Comparison of ENCODE assay signal across 16 cellular contexts in genomic region chr15:88832791-88833190, GRCh38. TPM values are rescaled to one million over a fixed set of nuclear protein-coding genes. Genes with fewer than 3 reads are reported as not detected.
DNase-seq lines count a peak whose midpoint lies in the region; TF ChIP-seq lines count a peak whose summit lies in the region.
"Had no signal": no experiment of that assay in that cellular context is flagged by ENCODE, and none has a peak within 500 bp of the region (broad histone marks: within the 10 kb centered on the region; RNA-seq: fewer than 3 reads in every experiment).

No MANE protein-coding gene starts in this region.

- no peak overlapping the region for H2BK5ac ChIP-seq in neuronal stem cell (ENCODE audit: low read length)

- no peaks in the 10 kb centered on the region for H3K27me3 Mint-ChIP-seq in activated T-cell treated with anti-CD3 and anti-CD28 coated beads, Interleukin-2, amount 50 U/mL, for 24 hours

- H3K4me3 Mint-ChIP-seq in activated T-cell treated with anti-CD3 and anti-CD28 coated beads, Interleukin-2, amount 50 U/mL, for 24 hours, result no peak overlapping the region
- H3K4me3 Mint-ChIP-seq: CD14-positive monocyte; CD8-positive, alpha-beta T cell; HFFc6 had no signal

- no peak overlapping the region for H4K91ac ChIP-seq in neuronal stem cell (ENCODE audit: low read depth, low read length, poor library complexity)

- H3K4ac ChIP-seq in neuronal stem cell (ENCODE audit: low read length), result no peak overlapping the region

- no peaks in the 10 kb centered on the region for H3K36me3 Mint-ChIP-seq in activated T-cell treated with anti-CD3 and anti-CD28 coated beads, Interleukin-2, amount 50 U/mL, for 24 hours (ENCODE audit: low read depth)
- H3K36me3 Mint-ChIP-seq: CD14-positive monocyte; CD8-positive, alpha-beta T cell had no signal

- H3K4me3 ChIP-seq in ascending aorta, result no peak overlapping the region
- no peak overlapping the region for H3K4me3 ChIP-seq in testis
- H3K4me3 ChIP-seq in OCI-LY7 (ENCODE audit: low read depth, low read length, poor library complexity, severe bottlenecking), result no peak overlapping the region
- no peak overlapping the region for H3K4me3 ChIP-seq in neuronal stem cell (ENCODE audit: low read length in 2 of 2)
- H3K4me3 ChIP-seq: HAP-1 had no signal

- H4K20me1 ChIP-seq in OCI-LY7 (ENCODE audit: insufficient read depth, low read length), result no peaks in the 10 kb centered on the region

- CTCF ChIA-PET in OCI-LY7 (lab: Charles Lee; ENCODE audit: unreplicated experiment), result no interaction called here

- H3K27ac ChIP-seq in ascending aorta, result peak overlapping the region; percentile 74 to 82
- H3K27ac ChIP-seq in testis, result no peak overlapping the region
- H3K27ac ChIP-seq in OCI-LY7 (ENCODE audit: low read depth, low read length, poor library complexity, severe bottlenecking), result no peak overlapping the region
- H3K27ac ChIP-seq in neuronal stem cell (replicated peaks; ENCODE audit: low read length), result no peak overlapping the region
- H3K27ac ChIP-seq: HL-60 had no signal

- no peak for TF ChIP-seq POLR2A in testis (IDR thresholded peaks at IDR 0.05)

- H3K9ac ChIP-seq in neuronal stem cell (ENCODE audit: low read depth, low read length, poor library complexity), result no peak overlapping the region

- WGBS in testis, 2 donors, result 50 to 52% methylated on average over 5 of the region's 5 CpGs
- WGBS in neuronal stem cell (ENCODE audit: extremely low coverage in 2 of 2, insufficient read length in 2 of 2, insufficient replicate concordance in 1 of 2), 2 donors, result no CpG with 5 or more reads among the region's 5 CpGs

- H3K4me1 ChIP-seq in ascending aorta (peaks cover 0 to 16% of the 10 kb centered on the region in 2 donors), testis (peaks cover 10% of the 10 kb centered on the region), OCI-LY7 (ENCODE audit: insufficient read depth, low read length, poor library complexity, severe bottlenecking) (no peaks in the 10 kb centered on the region), neuronal stem cell (ENCODE audit: control insufficient read depth in 2 of 2, insufficient read depth in 1 of 2, low read depth in 1 of 2, low read length in 2 of 2) (peaks cover 0 to 2% of the 10 kb centered on the region in 2 donors)
- H3K4me1 ChIP-seq: HAP-1 had no signal

- no peak overlapping the region for H3K18ac ChIP-seq in neuronal stem cell (ENCODE audit: low read length)

- H3K79me2 ChIP-seq in OCI-LY7 (ENCODE audit: insufficient read depth, low read depth, low read length), result no peaks in the 10 kb centered on the region

- H3K4me1 Mint-ChIP-seq in activated T-cell treated with anti-CD3 and anti-CD28 coated beads, Interleukin-2, amount 50 U/mL, for 24 hours (ENCODE audit: low read depth), result peaks cover 6% of the 10 kb centered on the region
- H3K4me1 Mint-ChIP-seq: CD14-positive monocyte had no signal

- no peak overlapping the region for H3K23ac ChIP-seq in neuronal stem cell (ENCODE audit: low read depth, low read length, poor library complexity)

- BruUV-seq in OCI-LY7 (replicated peaks; lab: Mats Ljungman, UMichigan), result no TSS peak

- no peak overlapping the region for H3K14ac ChIP-seq in neuronal stem cell (ENCODE audit: low read length)

- no peak overlapping the region for H2AFZ ChIP-seq in OCI-LY7 (ENCODE audit: low read length)
- H2AFZ ChIP-seq in neuronal stem cell (ENCODE audit: low read length), result no peak overlapping the region

- no peak overlapping the region for H3K27ac Mint-ChIP-seq in activated T-cell treated with anti-CD3 and anti-CD28 coated beads, Interleukin-2, amount 50 U/mL, for 24 hours
- H3K27ac Mint-ChIP-seq: CD8-positive, alpha-beta T cell; HFFc6 had no signal

- H3K79me1 ChIP-seq in neuronal stem cell (ENCODE audit: low read depth, low read length), result no peaks in the 10 kb centered on the region

- H3K9me3 Mint-ChIP-seq in activated T-cell treated with anti-CD3 and anti-CD28 coated beads, Interleukin-2, amount 50 U/mL, for 24 hours, result no peaks in the 10 kb centered on the region
- H3K9me3 Mint-ChIP-seq: CD8-positive, alpha-beta T cell; HFFc6 had no signal

- no peak overlapping the region for H2BK120ac ChIP-seq in neuronal stem cell (ENCODE audit: low read depth, low read length)

- no peak overlapping the region for H2AK5ac ChIP-seq in neuronal stem cell (ENCODE audit: low read depth, low read length)

- TF ChIP-seq CTCF in ascending aorta (IDR thresholded peaks at IDR 0.05) (no peak), testis (IDR thresholded peaks at IDR 0.05) (no peak), OCI-LY7 (conservative IDR thresholded peaks at IDR 0.05; ENCODE audit: low read length) (no peak)

- no peaks in the 10 kb centered on the region for H3K27me3 ChIP-seq in ascending aorta
- H3K27me3 ChIP-seq in testis, result no peaks in the 10 kb centered on the region
- peaks cover 0 to 14% (median 0%) of the 10 kb centered on the region in 3 experiments for H3K27me3 ChIP-seq in neuronal stem cell (ENCODE audit: control insufficient read depth in 3 of 3, insufficient read depth in 3 of 3, low read depth in 1 of 3, low read length in 3 of 3)

- no peak overlapping the region for H3K4me2 ChIP-seq in OCI-LY7 (ENCODE audit: low read length)
- H3K4me2 ChIP-seq in neuronal stem cell (ENCODE audit: insufficient read depth, low read length, poor library complexity, severe bottlenecking), result no peak overlapping the region

- H3K9me3 ChIP-seq in ascending aorta (no peaks in the 10 kb centered on the region), testis (no peaks in the 10 kb centered on the region), OCI-LY7 (ENCODE audit: low read length) (no peaks in the 10 kb centered on the region), neuronal stem cell (replicated peaks in 1 of 2; ENCODE audit: control insufficient read depth in 2 of 2, insufficient read depth in 1 of 2, low read depth in 1 of 2, low read length in 2 of 2) (no peaks in the 10 kb centered on the region)
- H3K9me3 ChIP-seq: HAP-1 had no signal

- H3K9me2 ChIP-seq in OCI-LY7 (ENCODE audit: insufficient read depth, low read length), result no peaks in the 10 kb centered on the region

- H2BK12ac ChIP-seq in neuronal stem cell (ENCODE audit: low read length), result no peak overlapping the region

- intact Hi-C loops in ascending aorta (cut with DNase I) (no loop called here), testis (cut with DNase I; ENCODE audit: low total_unique reads) (loop anchor here (10.0 kb wide), 1 partner anchor 178 kb away; no protein-coding TSS in a partner anchor), OCI-LY7 (cut with micrococcal nuclease; ENCODE audit: unreplicated experiment) (loop anchor here (5.0 kb wide), 1 partner anchor 210 kb away; the partner anchor contains the start of gene AEN)

- H3K36me3 ChIP-seq in ascending aorta (no peaks in the 10 kb centered on the region), testis (ENCODE audit: low read depth, missing control alignments) (no peaks in the 10 kb centered on the region), OCI-LY7 (ENCODE audit: insufficient read depth, low read length) (no peaks in the 10 kb centered on the region), neuronal stem cell (replicated peaks in 1 of 2; ENCODE audit: control insufficient read depth in 2 of 2, insufficient read depth in 2 of 2, low read length in 2 of 2) (no peaks in the 10 kb centered on the region)
- H3K36me3 ChIP-seq: HAP-1 had no signal

- H2BK15ac ChIP-seq in neuronal stem cell (ENCODE audit: low read length), result no peak overlapping the region

- POLR2A ChIA-PET in OCI-LY7 (lab: Charles Lee), result interaction anchor here (0.6 kb wide), 1 partner anchor 98 kb away, joined by 3 read pairs; no protein-coding TSS in a partner anchor

- DNase-seq in ascending aorta (ENCODE audit: low spot score in 2 of 2), result no peak
- peak; percentile 9 for DNase-seq in medulla oblongata (ENCODE audit: extremely low spot score)
- peak; percentile 33 for DNase-seq in testis
- DNase-seq in activated T-cell treated with anti-CD3 and anti-CD28 coated beads, Interleukin-2, amount 50 U/mL, for 24 hours, result no peak
- DNase-seq in OCI-LY7 (ENCODE audit: low spot score), result no peak
- DNase-seq in neuronal stem cell (ENCODE audit: low spot score), result no peak
- DNase-seq: CD8-positive, alpha-beta T cell; COR-L47; DMS153; DMS79 treated with DMSO at 0.1 percent for 48 hours; EL; HFFc6 had no signal

- H4K8ac ChIP-seq in neuronal stem cell (ENCODE audit: low read depth, low read length), result no peak overlapping the region

RNA-seq across cellular contexts. Expression of gene ACAN, which starts 29.6 kb away (rescaled TPM):
- total RNA-seq in ascending aorta (113 TPM), testis (1 to 10 TPM; 4.1 to 6.6 TPM), OCI-LY7 (2022) (not detected in 2 replicates)
- polyA plus RNA-seq in testis (ENCODE audit: insufficient read depth, low read depth, low replicate concordance), result 2.4 TPM
- not detected in 2 replicates for total RNA-seq in OCI-LY7 (2014; rRNA removed; shearing (Covaris generic))
- 1.7 TPM for polyA plus RNA-seq in neuronal stem cell (2013, experiment 1 of 2)
- 1.7 TPM for polyA plus RNA-seq in neuronal stem cell (2013, experiment 2 of 2)
- total RNA-seq: A673; CD8-positive, alpha-beta T cell had no signal
- polyA plus RNA-seq: CD14-positive monocyte had no signal

Comparison
In these comparisons a context has a peak if more than half of its experiments do, and no peak if none do; other contexts are left out.
1. DNase-seq: peak in medulla oblongata (single experiment) and testis (single experiment); none in ascending aorta (0 of 2), activated T-cell treated with anti-CD3 and anti-CD28 coated beads, Interleukin-2, amount 50 U/mL, for 24 hours (single experiment), OCI-LY7 (single experiment) and neuronal stem cell (single experiment).
2. H3K27ac ChIP-seq: peak in ascending aorta (2 of 2); none in testis (0 of 2), OCI-LY7 (single experiment) and neuronal stem cell (single experiment).
3. RNA of gene ACAN, which starts 29.6 kb away (total RNA-seq): 113 TPM in ascending aorta (single experiment); 4.1 to 6.6 TPM in testis and not detected in OCI-LY7; every median in the first group is over 10 times any median in the second.